1 cellular context compared by ENCODE assay signal in genomic region chr3:129013491-129013891, GRCh38.
TF ChIP-seq lines count a peak whose summit lies in the region.

No MANE protein-coding gene starts in this region.

TF ChIP-seq in HepG2, 621 proteins besides CTCF, POLR2A, EP300 and RAD21:
- TF ChIP-seq AHR (CRISPR knock-in tag; IDR thresholded peaks at IDR 0.05) (no peak), NFKB2 (CRISPR knock-in tag; IDR thresholded peaks at IDR 0.05; ENCODE audit: borderline replicate concordance) (no peak), GABPB1 (CRISPR knock-in tag; IDR thresholded peaks at IDR 0.05) (no peak), NFYB (CRISPR knock-in tag; IDR thresholded peaks at IDR 0.05) (peak; percentile 15; the same call in 1 of the 2 replicates)
